In the genomic region with DNA sequence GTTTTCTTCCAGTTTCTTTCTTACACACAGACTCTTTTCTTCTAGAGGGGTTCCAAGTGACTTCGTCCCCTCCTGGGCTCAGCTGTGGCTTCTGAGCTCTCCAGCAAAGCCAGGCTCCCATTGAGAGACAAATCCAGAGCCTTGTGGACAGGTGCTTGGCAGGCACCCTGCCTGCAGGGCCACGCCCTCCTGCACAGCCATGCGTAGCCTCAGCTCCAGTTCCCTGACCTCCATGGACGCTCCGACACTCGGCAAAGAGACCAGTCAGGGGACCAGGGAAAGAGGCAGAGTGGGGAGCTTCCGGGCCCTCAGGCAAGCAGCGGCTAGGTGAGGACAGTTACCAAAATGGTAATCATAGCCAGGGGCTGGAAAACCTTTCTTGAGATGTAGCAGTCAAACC, we compare ENCODE assay signal across 17 cellular contexts.
DNase-seq lines count a peak whose midpoint lies in the region; ATAC-seq and TF ChIP-seq lines count a peak whose summit lies in the region.
"Had no signal": no experiment of that assay in that cellular context is flagged by ENCODE, and none has a peak within 500 bp of the region (broad histone marks: within the 10 kb centered on the region; RNA-seq: fewer than 3 reads in every experiment).

No MANE protein-coding gene starts in this region.

- TF ChIP-seq POLR2A in thyroid gland (IDR thresholded peaks at IDR 0.05), result no peak

- H3K4me1 ChIP-seq in thyroid gland (peaks cover 1 to 2% of the 10 kb centered on the region in 2 donors), MM.1S (ENCODE audit: low read length) (no peaks in the 10 kb centered on the region)

- H4K20me1 ChIP-seq in MM.1S (ENCODE audit: insufficient read depth, low read length), result no peaks in the 10 kb centered on the region
- H4K20me1 ChIP-seq: BLaER1 had no signal

- H3K27me3 ChIP-seq in thyroid gland (no peaks in the 10 kb centered on the region), MM.1S (replicated peaks; ENCODE audit: insufficient read depth, low read length) (no peaks in the 10 kb centered on the region)
- H3K27me3 ChIP-seq: BLaER1 had no signal

- H3K4me2 ChIP-seq in MM.1S (ENCODE audit: low read depth, low read length), result no peak overlapping the region
- H3K4me2 ChIP-seq: BLaER1 had no signal

- intact Hi-C loops in Right ventricle myocardium superior (cut with DNase I) (no loop called here), left cardiac atrium (cut with DNase I) (no loop called here), posterior vena cava (cut with DNase I) (no loop called here), thyroid gland (cut with DNase I) (no loop called here)

- DNase-seq in Right ventricle myocardium superior (no peak), left cardiac atrium (no peak), kidney tubule cell (ENCODE audit: low spot score) (peak; percentile 8), posterior vena cava (ENCODE audit: low spot score) (peak; percentile 72), thyroid gland (peak; percentile 5 to 42), MM.1S (no peak)
- no peak for DNase-seq in stimulated activated naive CD8-positive, alpha-beta T cell treated with anti-CD3 and anti-CD28 coated beads, Interleukin-15, Interleukin-2, amounts not matched to agents 100 U/mL and 50 U/mL, for 24 hours
- no peak for DNase-seq in stimulated activated CD4-positive, alpha-beta T cell treated with anti-CD3 and anti-CD28 coated beads, Interleukin-4, amount 100 ng/mL, for 1 hour
- DNase-seq: 8988T; Calu3; CD4-positive, alpha-beta memory T cell; DMS79 treated with DMSO at 0.1 percent for 48 hours; GOT3; H7; IMR-90 had no signal

- no peak overlapping the region for H3K27ac ChIP-seq in thyroid gland
- H3K27ac ChIP-seq in MM.1S (ENCODE audit: low read length), result no peak overlapping the region
- H3K27ac ChIP-seq: BLaER1 had no signal

- TF ChIP-seq CTCF in thyroid gland (IDR thresholded peaks at IDR 0.05) (no peak), MM.1S (IDR thresholded peaks at IDR 0.05; ENCODE audit: low read length) (no peak)

- no peak overlapping the region for H2AFZ ChIP-seq in MM.1S (ENCODE audit: low read length)

- H3K9me3 ChIP-seq in thyroid gland, result no peaks in the 10 kb centered on the region
- H3K9me3 ChIP-seq in MM.1S (replicated peaks; ENCODE audit: insufficient read depth, low read length), result no peaks in the 10 kb centered on the region

- H3K79me2 ChIP-seq in MM.1S (ENCODE audit: low read length), result no peaks in the 10 kb centered on the region

- no peaks in the 10 kb centered on the region for H3F3A ChIP-seq in MM.1S (ENCODE audit: insufficient read depth, low read length)

- H3K4me3 ChIP-seq in thyroid gland (replicated peaks in 1 of 3), result no peak overlapping the region
- H3K4me3 ChIP-seq in MM.1S (ENCODE audit: low read length), result no peak overlapping the region
- H3K4me3 ChIP-seq: BLaER1 had no signal

- WGBS in thyroid gland, 2 donors, result 69 to 77% methylated on average over 8 of the region's 8 CpGs

- ATAC-seq in Right ventricle myocardium superior (ENCODE audit: poor library complexity) (peak; percentile 19), left cardiac atrium (no peak)
- ATAC-seq in stimulated activated naive CD8-positive, alpha-beta T cell treated with anti-CD3 and anti-CD28 coated beads, Interleukin-15, Interleukin-2, amounts not matched to agents 100 U/mL and 50 U/mL, for 24 hours, result no peak
- ATAC-seq: HCT116 had no signal

- H3K9ac ChIP-seq in MM.1S (ENCODE audit: low read length), result no peak overlapping the region
- H3K9ac ChIP-seq: BLaER1 had no signal

- H3K36me3 ChIP-seq in thyroid gland (no peaks in the 10 kb centered on the region), MM.1S (replicated peaks; ENCODE audit: insufficient read depth, low read length) (no peaks in the 10 kb centered on the region)
- H3K36me3 ChIP-seq: BLaER1 had no signal

- H3K9me2 ChIP-seq in MM.1S (replicated peaks; ENCODE audit: insufficient read depth, low read length), result no peaks in the 10 kb centered on the region

Comparison
In these comparisons a context has a peak if more than half of its experiments do, and no peak if none do; other contexts are left out.
1. DNase-seq: peak in kidney tubule cell (single experiment), posterior vena cava (single experiment) and thyroid gland (2 of 2); none in Right ventricle myocardium superior (single experiment), left cardiac atrium (single experiment), stimulated activated naive CD8-positive, alpha-beta T cell treated with anti-CD3 and anti-CD28 coated beads, Interleukin-15, Interleukin-2, amounts not matched to agents 100 U/mL and 50 U/mL, for 24 hours (single experiment), stimulated activated CD4-positive, alpha-beta T cell treated with anti-CD3 and anti-CD28 coated beads, Interleukin-4, amount 100 ng/mL, for 1 hour (single experiment) and MM.1S (single experiment).